9 cellular contexts compared by ENCODE assay signal in genomic region chr10:14074062-14074884, GRCh38.
DNase-seq lines count a peak whose midpoint lies in the region; ATAC-seq and TF ChIP-seq lines count a peak whose summit lies in the region.
"Had no signal": no experiment of that assay in that cellular context is flagged by ENCODE, and none has a peak within 500 bp of the region (broad histone marks: within the 10 kb centered on the region; RNA-seq: fewer than 3 reads in every experiment).

No MANE protein-coding gene starts in this region.

- no peaks in the 10 kb centered on the region for H3K36me3 Mint-ChIP-seq in CD8-positive, alpha-beta T cell

- 0 out of 2 replicates have a peak overlapping the region, but pooled peaks have one; percentile 9 for H3K4me3 ChIP-seq in SK-N-MC
- H3K4me3 ChIP-seq in suprapubic skin, result peak overlapping the region; percentile 15
- no peak overlapping the region for H3K4me3 ChIP-seq in CD8-positive, alpha-beta T cell (ENCODE audit: low read depth, low read length)

- H3K9ac ChIP-seq in SK-N-MC (ENCODE audit: insufficient read length), result no peak overlapping the region
- H3K9ac ChIP-seq: KMS-11 had no signal

- DNase-seq in HT1080 (ENCODE audit: low read depth), result peak; percentile 96
- DNase-seq in SK-N-MC (ENCODE audit: low read depth, low spot score), result no peak
- DNase-seq in left cardiac atrium, result peak; percentile 93
- peak; percentile 93 to 96 for DNase-seq in suprapubic skin (ENCODE audit: low spot score in 2 of 2)
- DNase-seq in CD8-positive, alpha-beta T cell, result no peak
- no peak for DNase-seq in stimulated activated CD4-positive, alpha-beta T cell treated with anti-CD3 and anti-CD28 coated beads, Interleukin-4, amount 100 ng/mL, for 4 hours
- no peak for DNase-seq in SKM-1 treated with dmso at 0.1 percent for 144 hours (lab: John Stamatoyannopoulos, UW; ENCODE audit: unreplicated experiment)

- no peak for TF ChIP-seq CTCF in suprapubic skin (IDR thresholded peaks at IDR 0.05)
- TF ChIP-seq CTCF in CD8-positive, alpha-beta T cell (IDR thresholded peaks at IDR 0.05), result no peak

- peak; percentile 95 to 97 for ATAC-seq in left cardiac atrium
- no peak for ATAC-seq in CD8-positive, alpha-beta T cell
- no peak for ATAC-seq in GM19351 (IDR thresholded peaks at IDR 0.05; ENCODE audit: unreplicated experiment)

- no peaks in the 10 kb centered on the region for H3K27me3 ChIP-seq in suprapubic skin
- no peaks in the 10 kb centered on the region for H3K27me3 ChIP-seq in CD8-positive, alpha-beta T cell (ENCODE audit: insufficient read depth, low read length)

- H3K27ac ChIP-seq in SK-N-MC (no peak overlapping the region), suprapubic skin (no peak overlapping the region)
- no peak overlapping the region for H3K27ac ChIP-seq in CD8-positive, alpha-beta T cell (ENCODE audit: low read depth, low read length)
- H3K27ac ChIP-seq: KMS-11 had no signal

- no peak overlapping the region for H3K4me3 Mint-ChIP-seq in CD8-positive, alpha-beta T cell

- H3K4me1 Mint-ChIP-seq in CD8-positive, alpha-beta T cell (ENCODE audit: low read depth), result no peaks in the 10 kb centered on the region

- H3K36me3 ChIP-seq in SK-N-MC (ENCODE audit: insufficient read depth, low read length) (no peaks in the 10 kb centered on the region), suprapubic skin (no peaks in the 10 kb centered on the region)
- H3K36me3 ChIP-seq in CD8-positive, alpha-beta T cell (ENCODE audit: insufficient read depth, low read length), result no peaks in the 10 kb centered on the region

- peaks cover 13% of the 10 kb centered on the region for H3K4me1 ChIP-seq in suprapubic skin
- no peaks in the 10 kb centered on the region for H3K4me1 ChIP-seq in CD8-positive, alpha-beta T cell (ENCODE audit: insufficient read depth, low read length)

- POLR2A ChIA-PET in CD8-positive, alpha-beta T cell (lab: Charles Lee), result no interaction called here

- intact Hi-C loops in left cardiac atrium (cut with DNase I), result no loop called here
- intact Hi-C loops in CD8-positive, alpha-beta T cell (cut with DNase I, micrococcal nuclease), result no loop called here

- H3K9me3 ChIP-seq in SK-N-MC (ENCODE audit: low read depth, low read length) (no peaks in the 10 kb centered on the region), suprapubic skin (no peaks in the 10 kb centered on the region)
- no peaks in the 10 kb centered on the region for H3K9me3 ChIP-seq in CD8-positive, alpha-beta T cell (ENCODE audit: low read length)

- 22% methylated on average over 17 of the region's 17 CpGs for WGBS in suprapubic skin

- no peak for TF ChIP-seq POLR2A in suprapubic skin (IDR thresholded peaks at IDR 0.05)

- CTCF ChIA-PET in CD8-positive, alpha-beta T cell (lab: Charles Lee), result no interaction called here

- no peak for TF ChIP-seq EP300 in suprapubic skin (IDR thresholded peaks at IDR 0.05)

- peaks cover 11% of the 10 kb centered on the region for H3K27me3 Mint-ChIP-seq in CD8-positive, alpha-beta T cell (ENCODE audit: low read depth)

- H3K27ac Mint-ChIP-seq in CD8-positive, alpha-beta T cell, result no peak overlapping the region

- H3K9me3 Mint-ChIP-seq in CD8-positive, alpha-beta T cell, result peaks cover 7% of the 10 kb centered on the region

Comparison
In these comparisons a context has a peak if more than half of its experiments do, and no peak if none do; other contexts are left out.
1. DNase-seq: peak in HT1080 (single experiment), left cardiac atrium (single experiment) and suprapubic skin (2 of 2); none in SK-N-MC (single experiment), CD8-positive, alpha-beta T cell (0 of 7), stimulated activated CD4-positive, alpha-beta T cell treated with anti-CD3 and anti-CD28 coated beads, Interleukin-4, amount 100 ng/mL, for 4 hours (0 of 2) and SKM-1 treated with dmso at 0.1 percent for 144 hours (single experiment).
2. ATAC-seq: peak in left cardiac atrium (2 of 2); none in CD8-positive, alpha-beta T cell (single experiment) and GM19351 (single experiment).